ENCODE assay signal across 8 cellular contexts in the genomic region with DNA sequence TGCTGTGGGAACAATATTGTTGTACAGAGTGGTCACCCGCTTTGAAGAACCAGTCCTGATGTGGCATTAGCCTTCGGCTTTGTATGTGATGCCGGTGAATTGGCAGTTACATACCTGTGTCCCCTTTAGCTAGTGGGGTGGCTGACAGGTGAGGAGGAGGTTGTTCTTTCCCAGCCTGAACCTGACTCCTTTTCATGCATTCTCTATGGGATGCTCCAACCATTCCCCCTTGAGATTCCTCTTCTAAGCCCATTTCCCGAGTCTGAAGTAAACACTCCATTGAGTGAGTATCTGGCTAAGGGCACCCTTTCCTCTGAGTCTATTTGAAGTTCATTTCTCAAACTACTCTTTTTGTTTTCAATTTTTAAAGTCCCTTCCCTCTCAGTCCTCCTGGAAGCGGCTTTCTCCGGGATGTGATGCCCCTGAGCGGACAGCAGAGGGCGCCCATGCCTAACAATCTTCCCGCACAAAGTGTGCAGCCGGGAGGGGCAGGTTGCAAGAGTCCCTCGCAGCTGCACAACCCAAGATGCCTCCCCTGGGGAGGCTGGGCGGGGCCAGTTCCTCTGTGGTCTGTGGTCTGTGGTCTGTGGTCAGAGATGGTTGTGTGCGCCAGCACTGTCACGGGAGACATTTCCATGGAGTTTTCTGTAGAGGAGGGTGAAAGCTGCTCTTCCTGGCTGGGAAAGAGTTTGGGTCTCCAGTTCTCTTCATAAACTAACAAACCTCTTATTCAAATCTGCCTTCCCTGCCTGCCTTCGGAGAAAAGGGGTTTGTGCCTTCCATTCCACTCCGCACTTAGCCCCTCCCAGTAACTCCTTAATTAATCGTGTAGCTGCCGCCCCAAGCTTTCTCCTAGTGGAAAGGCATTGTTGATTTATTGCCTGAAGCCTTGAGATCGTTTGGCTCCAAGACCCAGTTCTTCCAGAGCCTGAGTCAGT. TPM values are rescaled to one million over a fixed set of nuclear protein-coding genes. Genes with fewer than 3 reads are reported as not detected.
A peak's percentile ranks its signal among the peaks of the same experiment; 100 is the strongest.
DNase-seq lines count a peak whose midpoint lies in the region; ATAC-seq and TF ChIP-seq lines count a peak whose summit lies in the region.

No MANE protein-coding gene starts in this region.

- no peaks in the 10 kb centered on the region for H3K9me3 ChIP-seq in left ventricle myocardium inferior (replicated peaks)

- peaks cover 26% of the 10 kb centered on the region for H3K27me3 ChIP-seq in left ventricle myocardium inferior (ENCODE audit: low read depth)

- DNase-seq in NCI-H1092 treated with DMSO at 0.1 percent for 48 hours (lab: John Stamatoyannopoulos, UW) (peak; percentile 69), SW480 (ENCODE audit: low spot score) (peak; percentile 93), left ventricle myocardium inferior (peak; percentile 83), renal cortical epithelial cell (ENCODE audit: low read depth) (peak; percentile 75), OCI-M2 (lab: John Stamatoyannopoulos, UW; ENCODE audit: unreplicated experiment) (no peak)
- peak; percentile 63 for DNase-seq in activated naive CD8-positive, alpha-beta T cell treated with anti-CD3 and anti-CD28 coated beads, Interleukin-2, amount 50 U/mL, for 16 hours (ENCODE audit: low read depth, low spot score)

- intact Hi-C loops in left ventricle myocardium inferior (cut with micrococcal nuclease): loop anchor here (2.0 to 10.0 kb wide), 2 partner anchors 200 to 522 kb away; no protein-coding TSS in a partner anchor

- H3K36me3 ChIP-seq in left ventricle myocardium inferior: no peaks in the 10 kb centered on the region

- H3K4me3 ChIP-seq in GM12875 (ENCODE audit: low read depth, low read length): no peak overlapping the region
- peak overlapping the region; percentile 36 for H3K4me3 ChIP-seq in left ventricle myocardium inferior

- ATAC-seq in HG02759 (IDR thresholded peaks at IDR 0.05; ENCODE audit: unreplicated experiment): peak; percentile 100

- H3K4me1 ChIP-seq in left ventricle myocardium inferior: peaks cover 16% of the 10 kb centered on the region

- peak overlapping the region; percentile 21 for H3K27ac ChIP-seq in left ventricle myocardium inferior (replicated peaks)

- TF ChIP-seq CTCF in GM12875 (IDR thresholded peaks at IDR 0.05; ENCODE audit: borderline replicate concordance, insufficient read depth, low read depth, low read length) (peak; percentile 94), left ventricle myocardium inferior (IDR thresholded peaks at IDR 0.05; ENCODE audit: borderline replicate concordance) (peak; percentile 96)

RNA-seq across cellular contexts. Expression of gene LMX1A, which starts 36.4 kb away (rescaled TPM):
- 0.11 TPM for total RNA-seq in left ventricle myocardium inferior
- total RNA-seq in renal cortical epithelial cell: not detected in 2 replicates

RNA-seq across cellular contexts. Expression of gene RXRG, which starts 52.0 kb away (rescaled TPM):
- total RNA-seq in left ventricle myocardium inferior: 9.3 TPM
- not detected in 2 replicates for total RNA-seq in renal cortical epithelial cell

Comparison
In these comparisons a context has a peak if more than half of its experiments do, and no peak if none do; other contexts are left out.
1. RNA of gene RXRG, which starts 52.0 kb away (total RNA-seq): 9.3 TPM in left ventricle myocardium inferior (single experiment); not detected in renal cortical epithelial cell; every median in the first group is over 10 times any median in the second.